ENCODE assay signal across 6 cellular contexts in genomic region chr1:121278202-121278601, GRCh38.
DNase-seq lines count a peak whose midpoint lies in the region; ATAC-seq, FAIRE-seq and TF ChIP-seq lines count a peak whose summit lies in the region.
"Not testable (repeated sequence)": the region's sequence is repeated elsewhere in the genome, so short reads cannot be mapped to it uniquely, and the experiment has no call there.

No MANE protein-coding gene starts in this region.

- H4K20me1 ChIP-seq in K562 (replicated peaks; ENCODE audit: control insufficient read depth, insufficient read depth, low read length) = not testable (repeated sequence)

- H3K79me2 ChIP-seq in K562 (ENCODE audit: control insufficient read depth, insufficient read depth, low read length) = not testable (repeated sequence)

- H3K36me3 Mint-ChIP-seq in activated CD8-positive, alpha-beta T cell treated with anti-CD3 and anti-CD28 coated beads for 36 hours (ENCODE audit: low read depth); natural killer cell treated with Interleukin-12 subunit alpha and Interleukin-12 subunit beta and Interleukin-15 and Interleukin-18, amount 100 ng/mL, for 72 hours: not testable (repeated sequence)

- H3K9me3 ChIP-seq in K562 (replicated peaks; ENCODE audit: control insufficient read depth, insufficient read depth, low read depth, low read length) = not testable (repeated sequence)

- H3K9ac ChIP-seq in K562 (ENCODE audit: insufficient read depth in 1 of 2, low read depth in 2 of 2, low read length in 2 of 2) = not testable (repeated sequence)

- not testable (repeated sequence) for H3K27me3 ChIP-seq in K562 (ENCODE audit: control insufficient read depth in 2 of 2, insufficient read depth in 2 of 2, low read length in 2 of 2)

- not testable (repeated sequence) for TF ChIP-seq EP300 in K562 (IDR thresholded peaks at IDR 0.05; ENCODE audit: low read length)

- not testable (repeated sequence) for H3K4me1 Mint-ChIP-seq in activated CD8-positive, alpha-beta T cell treated with anti-CD3 and anti-CD28 coated beads for 36 hours (ENCODE audit: low read depth); natural killer cell treated with Interleukin-12 subunit alpha and Interleukin-12 subunit beta and Interleukin-15 and Interleukin-18, amount 100 ng/mL, for 72 hours (ENCODE audit: low read depth in 2 of 2); stimulated activated naive CD8-positive, alpha-beta T cell treated with anti-CD3 and anti-CD28 coated beads, Interleukin-15, amount 100 ng/mL, for 72 hours

- in situ Hi-C loops in K562 (cut with MboI) = not testable (repeated sequence)

- H3K4me3 ChIP-seq in K562 = not testable (repeated sequence)

- WGBS in K562 (ENCODE audit: insufficient coverage, low coverage, missing lambda C conversion rate) = no CpG with 5 or more reads among the region's 3 CpGs

- not testable (repeated sequence) for DNase-seq in activated CD8-positive, alpha-beta T cell treated with anti-CD3 and anti-CD28 coated beads for 36 hours; K562 (ENCODE audit: extremely low read depth in 1 of 4, low spot score in 3 of 4); natural killer cell treated with Interleukin-12 subunit alpha and Interleukin-12 subunit beta and Interleukin-15 and Interleukin-18, amount 100 ng/mL, for 72 hours (ENCODE audit: low spot score); stimulated activated naive CD8-positive, alpha-beta T cell treated with anti-CD3 and anti-CD28 coated beads, Interleukin-15, amount 100 ng/mL, for 72 hours
- peak; percentile 30 for DNase-seq in posterior vena cava (ENCODE audit: low spot score)

- H3K4me2 ChIP-seq in K562 (ENCODE audit: insufficient read depth, low read length) = not testable (repeated sequence)

- H3K27ac Mint-ChIP-seq in activated CD8-positive, alpha-beta T cell treated with anti-CD3 and anti-CD28 coated beads for 36 hours; natural killer cell treated with Interleukin-12 subunit alpha and Interleukin-12 subunit beta and Interleukin-15 and Interleukin-18, amount 100 ng/mL, for 72 hours; stimulated activated naive CD8-positive, alpha-beta T cell treated with anti-CD3 and anti-CD28 coated beads, Interleukin-15, amount 100 ng/mL, for 72 hours: not testable (repeated sequence)

- intact Hi-C loops in activated CD8-positive, alpha-beta T cell treated with anti-CD3 and anti-CD28 coated beads for 36 hours (cut with micrococcal nuclease); K562 (cut with micrococcal nuclease); posterior vena cava (cut with DNase I): not testable (repeated sequence)

- peak; percentile 9; the same call in 2 of the 3 replicates for ATAC-seq in SK-N-SH treated with all-trans-retinoic acid at 6 μM for 48 hours
- ATAC-seq in activated CD8-positive, alpha-beta T cell treated with anti-CD3 and anti-CD28 coated beads for 36 hours = peak; percentile 53
- peak; percentile 43; the same call in 2 of the 3 replicates for ATAC-seq in K562
- peak; percentile 38 to 53 for ATAC-seq in natural killer cell treated with Interleukin-12 subunit alpha and Interleukin-12 subunit beta and Interleukin-15 and Interleukin-18, amount 100 ng/mL, for 72 hours
- ATAC-seq in stimulated activated naive CD8-positive, alpha-beta T cell treated with anti-CD3 and anti-CD28 coated beads, Interleukin-15, amount 100 ng/mL, for 72 hours = peak; percentile 50

- not testable (repeated sequence) for H3K4me1 ChIP-seq in K562 (replicated peaks in 1 of 2; ENCODE audit: control insufficient read depth in 2 of 2, insufficient read depth in 2 of 2, low read length in 2 of 2)

- not testable (repeated sequence) for H2AFZ ChIP-seq in K562 (ENCODE audit: low read depth, low read length)

- not testable (repeated sequence) for TF ChIP-seq CTCF in activated CD8-positive, alpha-beta T cell treated with anti-CD3 and anti-CD28 coated beads for 36 hours (IDR thresholded peaks at IDR 0.05); K562 (IDR thresholded peaks at IDR 0.05 in 2 of 3, conservative IDR thresholded peaks at IDR 0.05 in 1 of 3; ENCODE audit: insufficient read depth in 2 of 3, low read depth in 1 of 3, low read length in 3 of 3)

- FAIRE-seq in K562 (lab: Jason Lieb, UNC) = not testable (repeated sequence)

- TF ChIP-seq RAD21 in K562 (CRISPR knock-in tag; conservative IDR thresholded peaks at IDR 0.05 in 1 of 2, IDR thresholded peaks at IDR 0.05 in 1 of 2) = not testable (repeated sequence)

- H3K9me3 Mint-ChIP-seq in activated CD8-positive, alpha-beta T cell treated with anti-CD3 and anti-CD28 coated beads for 36 hours; natural killer cell treated with Interleukin-12 subunit alpha and Interleukin-12 subunit beta and Interleukin-15 and Interleukin-18, amount 100 ng/mL, for 72 hours; stimulated activated naive CD8-positive, alpha-beta T cell treated with anti-CD3 and anti-CD28 coated beads, Interleukin-15, amount 100 ng/mL, for 72 hours: not testable (repeated sequence)

- not testable (repeated sequence) for H3K4me3 Mint-ChIP-seq in activated CD8-positive, alpha-beta T cell treated with anti-CD3 and anti-CD28 coated beads for 36 hours; natural killer cell treated with Interleukin-12 subunit alpha and Interleukin-12 subunit beta and Interleukin-15 and Interleukin-18, amount 100 ng/mL, for 72 hours; stimulated activated naive CD8-positive, alpha-beta T cell treated with anti-CD3 and anti-CD28 coated beads, Interleukin-15, amount 100 ng/mL, for 72 hours

- not testable (repeated sequence) for H3K36me3 ChIP-seq in K562 (ENCODE audit: control insufficient read depth, insufficient read depth, low read length)

- H3K27ac ChIP-seq in K562 (ENCODE audit: extremely low read depth, low read depth, low read length) = not testable (repeated sequence)

- not testable (repeated sequence) for H3K27me3 Mint-ChIP-seq in activated CD8-positive, alpha-beta T cell treated with anti-CD3 and anti-CD28 coated beads for 36 hours; natural killer cell treated with Interleukin-12 subunit alpha and Interleukin-12 subunit beta and Interleukin-15 and Interleukin-18, amount 100 ng/mL, for 72 hours; stimulated activated naive CD8-positive, alpha-beta T cell treated with anti-CD3 and anti-CD28 coated beads, Interleukin-15, amount 100 ng/mL, for 72 hours

- TF ChIP-seq POLR2A in K562 (conservative IDR thresholded peaks at IDR 0.05) = not testable (repeated sequence)

- POLR2A ChIA-PET in activated CD8-positive, alpha-beta T cell treated with anti-CD3 and anti-CD28 coated beads for 36 hours (lab: Charles Lee); K562 (lab: Yijun Ruan, JAX): not testable (repeated sequence)

- CTCF ChIA-PET in activated CD8-positive, alpha-beta T cell treated with anti-CD3 and anti-CD28 coated beads for 36 hours (lab: Charles Lee); K562 (lab: Yijun Ruan, JAX; ENCODE audit: low intra/inter-chr PET ratio): not testable (repeated sequence)

- not testable (repeated sequence) for H3K9me1 ChIP-seq in K562 (ENCODE audit: control insufficient read depth, insufficient read depth, low read length)

- not testable (repeated sequence) for BruUV-seq in K562 (replicated peaks; lab: Mats Ljungman, UMichigan)
